8 cellular contexts compared by ENCODE assay signal in genomic region chr17:7856840-7857723, GRCh38. TPM values are rescaled to one million over a fixed set of nuclear protein-coding genes. Genes with fewer than 3 reads are reported as not detected.
DNase-seq lines count a peak whose midpoint lies in the region; ATAC-seq and TF ChIP-seq lines count a peak whose summit lies in the region.

Gene NAA38, minus strand, starts transcription at chr17:7857559. Its CDS starts 96 bp downstream, at chr17:7857463.

- peak; percentile 99 for DNase-seq in NCI-H1694 (lab: John Stamatoyannopoulos, UW)
- DNase-seq in T-helper 17 cell, result peak; percentile 79 to 88 (median 85)
- DNase-seq in anterior cingulate cortex (lab: John Stamatoyannopoulos, UW), result peak; percentile 75 to 100 (median 97)
- DNase-seq in right cardiac atrium, result peak; percentile 97 to 98 (median 98)
- peak; percentile 99 for DNase-seq in putamen (ENCODE audit: low spot score)
- peak; percentile 98 to 99 for DNase-seq in aorta

- ATAC-seq in HG02885 (IDR thresholded peaks at IDR 0.05; ENCODE audit: poor library complexity, unreplicated experiment) (peak; percentile 74), T-helper 17 cell (peak; percentile 82), right cardiac atrium (peak; percentile 88 to 91), aorta (ENCODE audit: low FRiP score) (peak; percentile 95)

- H3K4me3 ChIP-seq in right cardiac atrium (ENCODE audit: low read length) (peak within 1 kb of the TSS; percentile 43), aorta (ENCODE audit: low read length in 2 of 2) (peak within 1 kb of the TSS; percentile 33 to 93)

- H3K4me3 Mint-ChIP-seq in T-helper 17 cell, result no peak within 1 kb of the TSS

- H3K4me1 ChIP-seq in right cardiac atrium (ENCODE audit: control insufficient read depth, insufficient read depth, low read length), result peaks cover 6% of the 10 kb centered on the region
- no peaks in the 10 kb centered on the region for H3K4me1 ChIP-seq in aorta (ENCODE audit: control insufficient read depth in 1 of 2, insufficient read depth in 2 of 2, low read length in 2 of 2)

- no peak within 1 kb of the TSS for H3K27ac Mint-ChIP-seq in T-helper 17 cell

- WGBS in right cardiac atrium, result under 1% methylated on average over 62 of the region's 62 CpGs
- WGBS in aorta, 2 donors, result 0% methylated on average over 58 to 62 of the region's 62 CpGs

- no peaks in the 10 kb centered on the region for H3K36me3 ChIP-seq in aorta (ENCODE audit: control insufficient read depth in 1 of 2, insufficient read depth in 2 of 2, low read length in 1 of 2)

- peaks cover 16% of the 10 kb centered on the region for H3K4me1 Mint-ChIP-seq in T-helper 17 cell

- H3K27me3 ChIP-seq in right cardiac atrium (ENCODE audit: control insufficient read depth, insufficient read depth) (no peaks in the 10 kb centered on the region), aorta (ENCODE audit: control insufficient read depth in 1 of 2, insufficient read depth in 2 of 2, low read length in 1 of 2) (no peaks in the 10 kb centered on the region)

- H3K9me3 ChIP-seq in T-helper 17 cell (ENCODE audit: control insufficient read depth, low read length, poor library complexity, severe bottlenecking), result no peaks in the 10 kb centered on the region
- H3K9me3 ChIP-seq in right cardiac atrium (ENCODE audit: control insufficient read depth, low read length), result no peaks in the 10 kb centered on the region
- H3K9me3 ChIP-seq in aorta (ENCODE audit: control insufficient read depth, low read length), result no peaks in the 10 kb centered on the region

- peak; percentile 68 for TF ChIP-seq POLR2A in GM15510 (IDR thresholded peaks at IDR 0.05; ENCODE audit: borderline replicate concordance, extremely low read depth, insufficient read length)

- H3K27ac ChIP-seq in right cardiac atrium (ENCODE audit: low read length) (peak within 1 kb of the TSS; percentile 89), aorta (ENCODE audit: low read depth in 1 of 2, low read length in 2 of 2) (peak within 1 kb of the TSS in 1 of 2 donors; percentile 94)

- intact Hi-C loops in right cardiac atrium (cut with DNase I), result loop anchor here in 1 of 4 donors (2.0 to 10.0 kb wide), 2 partner anchors 22 to 112 kb away; partner anchors contain the start of gene KDM6B
- intact Hi-C loops in aorta (cut with DNase I), result loop anchor here (5.0 to 10.0 kb wide), 2 partner anchors 112 to 200 kb away; no protein-coding TSS in a partner anchor

- peaks cover 3% of the 10 kb centered on the region for H3K36me3 Mint-ChIP-seq in T-helper 17 cell (ENCODE audit: low read depth)

- H3K27me3 Mint-ChIP-seq in T-helper 17 cell, result no peaks in the 10 kb centered on the region

RNA-seq across cellular contexts. Expression of gene NAA38, which starts in this region (rescaled TPM):
- total RNA-seq in T-helper 17 cell, result 10 to 100 TPM; 26.8 to 30.3 TPM
- total RNA-seq in right cardiac atrium, result 100 to 1,000 TPM in 1 of 4 donors, 10 to 100 TPM in 3; 59.9 to 103 (median 95.6) TPM
- 160 TPM for polyA plus RNA-seq in right cardiac atrium
- 10 to 100 TPM; 44.1 to 47.4 TPM for total RNA-seq in aorta
- polyA plus RNA-seq in aorta, result 100 to 1,000 TPM; 111 to 143 TPM
